Comparison of ENCODE assay signal across 1 cellular context in genomic region chr19:35279985-35280821, GRCh38.
A peak's percentile ranks its signal among the peaks of the same experiment; 100 is the strongest.
TF ChIP-seq lines count a peak whose summit lies in the region.

No MANE protein-coding gene starts in this region.

TF ChIP-seq in HepG2, 621 proteins besides CTCF, POLR2A, EP300 and RAD21 (continued from another document and continues in another):
- TF ChIP-seq ZNF646 (CRISPR knock-in tag; IDR thresholded peaks at IDR 0.05): peak; percentile 68; the same call in 1 of the 2 replicates
- TF ChIP-seq ZNF10 (CRISPR knock-in tag; IDR thresholded peaks at IDR 0.05; ENCODE audit: borderline replicate concordance, low read depth): no peak
- no peak for TF ChIP-seq HOXA9 (CRISPR knock-in tag; IDR thresholded peaks at IDR 0.05; ENCODE audit: borderline replicate concordance)
- TF ChIP-seq UBTF (CRISPR knock-in tag; IDR thresholded peaks at IDR 0.05): peak; percentile 63; the same call in 1 of the 2 replicates
- peak; percentile 97 for TF ChIP-seq PATZ1 (CRISPR knock-in tag; IDR thresholded peaks at IDR 0.05)
- peak; percentile 51; the same call in 1 of the 2 replicates for TF ChIP-seq PITX1 (CRISPR knock-in tag; IDR thresholded peaks at IDR 0.05)
- no peak for TF ChIP-seq KDM5A (IDR thresholded peaks at IDR 0.05; ENCODE audit: borderline replicate concordance, low read length)
- TF ChIP-seq NR2F2 (IDR thresholded peaks at IDR 0.05; ENCODE audit: borderline replicate concordance, low read depth): peak; percentile 68; the same call in 1 of the 2 replicates
- TF ChIP-seq CHCHD3 (CRISPR knock-in tag; IDR thresholded peaks at IDR 0.05): no peak
- TF ChIP-seq AFF4 (CRISPR knock-in tag; IDR thresholded peaks at IDR 0.05): no peak
- TF ChIP-seq ZNF256 (CRISPR knock-in tag; conservative IDR thresholded peaks at IDR 0.05): no peak
- no peak for TF ChIP-seq HMG20B (CRISPR knock-in tag; conservative IDR thresholded peaks at IDR 0.05)
- no peak for TF ChIP-seq PREB (CRISPR knock-in tag; IDR thresholded peaks at IDR 0.05)
- peak; percentile 61; the same call in 1 of the 2 replicates for TF ChIP-seq IKZF5 (CRISPR knock-in tag; IDR thresholded peaks at IDR 0.05)
- TF ChIP-seq ATF7-NPFF (CRISPR knock-in tag; IDR thresholded peaks at IDR 0.05; ENCODE audit: low read depth): no peak
- TF ChIP-seq ZNF746 (CRISPR knock-in tag; IDR thresholded peaks at IDR 0.05): 0 out of 2 replicates have a peak, but pooled peaks have one; percentile 37
- peak; percentile 52; the same call in 1 of the 2 replicates for TF ChIP-seq RBFOX2 (IDR thresholded peaks at IDR 0.05; ENCODE audit: low read depth, low read length)
- TF ChIP-seq FOXP4 (CRISPR knock-in tag; IDR thresholded peaks at IDR 0.05): peak; percentile 48; the same call in 1 of the 2 replicates
- no peak for TF ChIP-seq ZNF83 (CRISPR knock-in tag; IDR thresholded peaks at IDR 0.05; ENCODE audit: borderline replicate concordance)
- peak; percentile 76; the same call in 1 of the 2 replicates for TF ChIP-seq ZNF691 (CRISPR knock-in tag; IDR thresholded peaks at IDR 0.05; ENCODE audit: borderline replicate concordance, low read depth)
- peak; percentile 47; the same call in 1 of the 2 replicates for TF ChIP-seq ZNF276 (CRISPR knock-in tag; IDR thresholded peaks at IDR 0.05; ENCODE audit: low read depth)
- TF ChIP-seq KDM4B (CRISPR knock-in tag; IDR thresholded peaks at IDR 0.05): no peak
- peak; percentile 52 for TF ChIP-seq POLR2G (IDR thresholded peaks at IDR 0.05; ENCODE audit: low read depth, low read length)
- no peak for TF ChIP-seq MYNN (CRISPR knock-in tag; IDR thresholded peaks at IDR 0.05; ENCODE audit: low read depth)
- 0 out of 2 replicates have a peak, but pooled peaks have one; percentile 35 for TF ChIP-seq ZBTB3 (CRISPR knock-in tag; IDR thresholded peaks at IDR 0.05; ENCODE audit: borderline replicate concordance, low read depth)
- TF ChIP-seq CENPT (CRISPR knock-in tag; IDR thresholded peaks at IDR 0.05; ENCODE audit: low read depth): no peak
- TF ChIP-seq ERF (CRISPR knock-in tag; IDR thresholded peaks at IDR 0.05): no peak
- peak; percentile 89; the same call in 1 of the 2 replicates for TF ChIP-seq KDM2A (CRISPR knock-in tag; IDR thresholded peaks at IDR 0.05; ENCODE audit: borderline replicate concordance, low read depth)
- TF ChIP-seq ZSCAN9 (CRISPR knock-in tag; IDR thresholded peaks at IDR 0.05; ENCODE audit: borderline replicate concordance): no peak
- TF ChIP-seq MTA3 (CRISPR knock-in tag; IDR thresholded peaks at IDR 0.05): no peak
- TF ChIP-seq MXD1 (CRISPR knock-in tag; IDR thresholded peaks at IDR 0.05): no peak
